Comparison of ENCODE assay signal across 13 cellular contexts in the genomic region with DNA sequence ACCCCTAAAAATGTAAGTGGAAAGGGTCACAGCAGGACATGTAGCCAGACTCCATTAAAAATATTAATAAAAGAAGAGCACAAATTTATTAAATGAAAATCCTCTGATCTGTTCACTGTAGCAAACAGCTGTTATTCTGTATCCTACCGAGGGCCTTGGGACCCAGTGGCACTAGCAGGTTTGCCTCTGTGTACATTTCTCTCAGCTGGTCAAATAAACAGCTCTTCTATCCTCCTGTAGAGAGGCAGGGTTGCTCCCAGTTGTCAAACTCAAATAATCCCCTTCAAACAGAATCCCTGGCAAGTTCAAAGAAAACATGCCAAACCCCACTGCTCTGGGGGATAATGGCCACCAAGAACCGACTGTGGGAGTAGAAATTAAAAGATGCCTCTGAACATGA.
"Had no signal": no experiment of that assay in that cellular context is flagged by ENCODE, and none has a peak within 500 bp of the region (broad histone marks: within the 10 kb centered on the region; RNA-seq: fewer than 3 reads in every experiment).

No MANE protein-coding gene starts in this region.

- H3K9me3 ChIP-seq: colonic mucosa, stomach, testis, upper lobe of left lung had no signal

- DNase-seq: activated CD4-positive, alpha-beta T cell treated with anti-CD3 and anti-CD28 coated beads, Interleukin-2, amount 10 ng/mL, durations not matched to agents 7 days and 5 days; activated CD8-positive, alpha-beta memory T cell treated with anti-CD3 and anti-CD28 coated beads for 24 hours; activated naive CD8-positive, alpha-beta T cell treated with anti-CD3 and anti-CD28 coated beads, Interleukin-2, amount 10 ng/mL, durations not matched to agents 7 days and 5 days; central memory CD4-positive, alpha-beta T cell; colonic mucosa; midbrain; stomach; testis; upper lobe of left lung had no signal

- H3K36me3 ChIP-seq: colonic mucosa, neural progenitor cell, stomach, upper lobe of left lung had no signal

- H3K27ac ChIP-seq: colonic mucosa, neural progenitor cell, stomach, testis, upper lobe of left lung had no signal

- H3K4me3 ChIP-seq: colonic mucosa, neural progenitor cell, stomach, testis, upper lobe of left lung had no signal

- H3K27me3 ChIP-seq: colonic mucosa, neural progenitor cell, stomach, testis, upper lobe of left lung had no signal

- ATAC-seq: esophagus mucosa, left lobe of liver, sciatic nerve had no signal

- H3K4me1 ChIP-seq: colonic mucosa, neural progenitor cell, stomach, testis, upper lobe of left lung had no signal
